In genomic region chrX:109854096-109854495, GRCh38 we compare ENCODE assay signal across 33 cellular contexts.
"Had no signal": no experiment of that assay in that cellular context is flagged by ENCODE, and none has a peak within 500 bp of the region (broad histone marks: within the 10 kb centered on the region; RNA-seq: fewer than 3 reads in every experiment).

No MANE protein-coding gene starts in this region.

- H3K4me1 Mint-ChIP-seq: activated T-helper 17 cell treated with anti-CD3 and anti-CD28 coated beads, Interleukin-2, amount 50 U/mL, for 72 hours; T-helper 17 cell had no signal

- H3K36me3 ChIP-seq: esophagus squamous epithelium, gastroesophageal sphincter, heart right ventricle, WERI-Rb-1 had no signal

- H3K27ac Mint-ChIP-seq: activated B cell treated with CpG ODN at 0.5 μM for 24 hours; activated CD8-positive, alpha-beta T cell treated with anti-CD3 and anti-CD28 coated beads for 36 hours; activated naive CD4-positive, alpha-beta T cell treated with anti-CD3 and anti-CD28 coated beads for 36 hours; activated naive CD4-positive, alpha-beta T cell treated with anti-CD3 and anti-CD28 coated beads, Interleukin-2, amount 50 U/mL, for 72 hours; activated naive CD8-positive, alpha-beta T cell treated with anti-CD3 and anti-CD28 coated beads, Interleukin-2, amount 10 ng/mL, durations not matched to agents 7 days and 5 days; activated T-helper 17 cell treated with anti-CD3 and anti-CD28 coated beads, Interleukin-2, amount 50 U/mL, for 72 hours; T-helper 17 cell; T-helper 2 cell treated with Interferon-gamma antibody and Interleukin-4, amounts not matched to agents 5 μg/mL and 100 μg/mL, for 36 hours had no signal

- H3K4me3 Mint-ChIP-seq: activated B cell treated with CpG ODN at 0.5 μM for 24 hours; activated CD8-positive, alpha-beta T cell treated with anti-CD3 and anti-CD28 coated beads for 36 hours; activated naive CD4-positive, alpha-beta T cell treated with anti-CD3 and anti-CD28 coated beads for 36 hours; activated naive CD8-positive, alpha-beta T cell treated with anti-CD3 and anti-CD28 coated beads, Interleukin-2, amount 10 ng/mL, durations not matched to agents 7 days and 5 days; activated T-cell treated with anti-CD3 and anti-CD28 coated beads, Interleukin-2, amount 50 U/mL, for 4 hours; activated T-helper 17 cell treated with anti-CD3 and anti-CD28 coated beads, Interleukin-2, amount 50 U/mL, for 72 hours; T-helper 17 cell; T-helper 2 cell treated with Interferon-gamma antibody and Interleukin-4, amounts not matched to agents 5 μg/mL and 100 μg/mL, for 36 hours had no signal

- H3K27ac ChIP-seq: body of pancreas, epithelial cell of prostate, esophagus squamous epithelium, gastroesophageal sphincter, heart right ventricle, hepatocyte, WERI-Rb-1 had no signal

- H3K79me2 ChIP-seq: hepatocyte had no signal

- H3K9me3 ChIP-seq: body of pancreas, gastroesophageal sphincter had no signal

- H3K27me3 ChIP-seq: body of pancreas, esophagus squamous epithelium, gastroesophageal sphincter, hepatocyte had no signal

- H3K36me3 Mint-ChIP-seq: activated naive CD4-positive, alpha-beta T cell treated with anti-CD3 and anti-CD28 coated beads, Interleukin-2, amount 50 U/mL, for 72 hours; activated naive CD8-positive, alpha-beta T cell treated with anti-CD3 and anti-CD28 coated beads, Interleukin-2, amount 10 ng/mL, durations not matched to agents 7 days and 5 days had no signal

- H3K4me2 ChIP-seq: hepatocyte had no signal

- FAIRE-seq: endometrium, endothelial cell of umbilical vein had no signal

- DNase-seq: activated B cell treated with CpG ODN at 0.5 μM for 24 hours; activated CD4-positive, alpha-beta T cell treated with anti-CD3 and anti-CD28 coated beads for 48 hours; activated CD4-positive, alpha-beta T cell treated with anti-CD3 and anti-CD28 coated beads, Interleukin-2, amount 50 U/mL, for 1 hour; activated CD4-positive, alpha-beta T cell treated with anti-CD3 and anti-CD28 coated beads, Interleukin-2, amount 50 U/mL, for 48 hours; activated CD8-positive, alpha-beta memory T cell treated with anti-CD3 and anti-CD28 coated beads for 24 hours; activated CD8-positive, alpha-beta T cell treated with anti-CD3 and anti-CD28 coated beads for 36 hours; activated effector memory CD4-positive, alpha-beta T cell treated with Interleukin-2 at 50 U/mL for 16 hours; activated gamma-delta T cell treated with Interleukin-2 at 50 U/mL for 16 hours; activated naive CD4-positive, alpha-beta T cell treated with anti-CD3 and anti-CD28 coated beads for 36 hours; activated naive CD8-positive, alpha-beta T cell treated with anti-CD3 and anti-CD28 coated beads, Interleukin-2, amount 10 ng/mL, durations not matched to agents 7 days and 5 days; activated T-cell treated with anti-CD3 and anti-CD28 coated beads, Interleukin-2, amount 50 U/mL, for 4 hours; amniotic stem cell; anterior cingulate cortex; body of pancreas; caudate nucleus; cortex of kidney; dermis blood vessel endothelial cell; effector CD8-positive, alpha-beta T cell; esophagus squamous epithelium; foreskin melanocyte; heart right ventricle; T-helper 17 cell; T1000; WERI-Rb-1 had no signal

- H3K4me1 ChIP-seq: body of pancreas, gastroesophageal sphincter had no signal

- H3K4me3 ChIP-seq: body of pancreas, esophagus squamous epithelium, gastroesophageal sphincter, heart right ventricle, hepatocyte had no signal

- H2AFZ ChIP-seq: hepatocyte had no signal

- H3K9me3 Mint-ChIP-seq: activated B cell treated with CpG ODN at 0.5 μM for 24 hours; activated CD8-positive, alpha-beta T cell treated with anti-CD3 and anti-CD28 coated beads for 36 hours; activated naive CD8-positive, alpha-beta T cell treated with anti-CD3 and anti-CD28 coated beads, Interleukin-2, amount 10 ng/mL, durations not matched to agents 7 days and 5 days; activated T-helper 17 cell treated with anti-CD3 and anti-CD28 coated beads, Interleukin-2, amount 50 U/mL, for 72 hours had no signal

- H3K27me3 Mint-ChIP-seq: activated B cell treated with CpG ODN at 0.5 μM for 24 hours; activated CD8-positive, alpha-beta T cell treated with anti-CD3 and anti-CD28 coated beads for 36 hours; activated naive CD8-positive, alpha-beta T cell treated with anti-CD3 and anti-CD28 coated beads, Interleukin-2, amount 10 ng/mL, durations not matched to agents 7 days and 5 days; activated T-helper 17 cell treated with anti-CD3 and anti-CD28 coated beads, Interleukin-2, amount 50 U/mL, for 72 hours; T-helper 17 cell had no signal

- ATAC-seq: activated CD4-positive, CD25-positive, alpha-beta regulatory T cell treated with anti-CD3 and anti-CD28 coated beads, Interleukin-2, amount 50 U/mL, for 24 hours; activated CD8-positive, alpha-beta T cell treated with anti-CD3 and anti-CD28 coated beads for 36 hours; activated naive CD4-positive, alpha-beta T cell treated with anti-CD3 and anti-CD28 coated beads, Interleukin-2, amount 50 U/mL, for 72 hours; activated T-cell treated with anti-CD3 and anti-CD28 coated beads, Interleukin-2, amount 50 U/mL, for 4 hours; activated T-helper 17 cell treated with anti-CD3 and anti-CD28 coated beads, Interleukin-2, amount 50 U/mL, for 72 hours; body of pancreas; gastroesophageal sphincter; heart right ventricle; T-helper 17 cell had no signal
